Comparison of ENCODE assay signal across 6 cellular contexts in genomic region chr19:49422407-49423277, GRCh38. TPM values are rescaled to one million over a fixed set of nuclear protein-coding genes. Genes with fewer than 3 reads are reported as not detected.
DNase-seq lines count a peak whose midpoint lies in the region; ATAC-seq lines count a peak whose summit lies in the region.

No MANE protein-coding gene starts in this region.

- 4% methylated on average over 69 of the region's 69 CpGs for WGBS in ectodermal cell, 2 experiments

- peak overlapping the region; percentile 24 for H3K4me3 ChIP-seq in ectodermal cell (ENCODE audit: insufficient read depth, low read depth, low read length)

- H3K4me1 ChIP-seq in ectodermal cell (ENCODE audit: control insufficient read depth, insufficient read depth, low read length) = peaks cover 30% of the 10 kb centered on the region

- H3K9me3 ChIP-seq in ectodermal cell (ENCODE audit: control insufficient read depth, low read length) = no peaks in the 10 kb centered on the region

- peaks cover 78% of the 10 kb centered on the region for H3K27me3 ChIP-seq in ectodermal cell (ENCODE audit: control insufficient read depth, insufficient read depth, low read length, poor library complexity, severe bottlenecking)

- no peak for ATAC-seq in HG03439 (IDR thresholded peaks at IDR 0.05; ENCODE audit: unreplicated experiment)

- no peak overlapping the region for H3K27ac ChIP-seq in ectodermal cell (ENCODE audit: insufficient read depth, low read depth, low read length, poor library complexity, severe bottlenecking)

- DNase-seq in EL = peak; percentile 38
- peak; percentile 64 to 89 for DNase-seq in NOMO-1 (lab: John Stamatoyannopoulos, UW; ENCODE audit: unreplicated experiment in 2 of 2)
- peak in 2 of 3 donors; percentile 42 to 53 for DNase-seq in stimulated activated CD4-positive, alpha-beta T cell treated with anti-CD3 and anti-CD28 coated beads, Interleukin-12 subunit alpha, Interleukin-12 subunit beta, amount 100 ng/mL, for 48 hours (ENCODE audit: low read depth in 2 of 3, low spot score in 1 of 3)
- no peak for DNase-seq in HCEC 1CT

- H3K36me3 ChIP-seq in ectodermal cell (ENCODE audit: control insufficient read depth, insufficient read depth, low read length) = no peaks in the 10 kb centered on the region

RNA-seq across cellular contexts. Expression of gene PTH2, which starts 0.6 kb away (rescaled TPM):
- not detected for polyA plus RNA-seq in ectodermal cell (2013, experiment 1 of 4)
- not detected for polyA plus RNA-seq in ectodermal cell (2013, experiment 2 of 4)
- polyA plus RNA-seq in ectodermal cell (2013, experiment 3 of 4) = not detected
- not detected for polyA plus RNA-seq in ectodermal cell (2013, experiment 4 of 4)

RNA-seq across cellular contexts. Expression of gene GFY, which starts 2.5 kb away (rescaled TPM):
- 0.94 TPM for polyA plus RNA-seq in ectodermal cell (2013, experiment 1 of 4)
- polyA plus RNA-seq in ectodermal cell (2013, experiment 2 of 4) = 0.64 TPM
- polyA plus RNA-seq in ectodermal cell (2013, experiment 3 of 4) = 0.21 TPM
- polyA plus RNA-seq in ectodermal cell (2013, experiment 4 of 4) = 0.32 TPM

RNA-seq across cellular contexts. Expression of gene SLC17A7, which starts 18.7 kb away (rescaled TPM):
- polyA plus RNA-seq in ectodermal cell (2013, experiment 1 of 4) = 3.3 TPM
- polyA plus RNA-seq in ectodermal cell (2013, experiment 2 of 4) = 2.8 TPM
- polyA plus RNA-seq in ectodermal cell (2013, experiment 3 of 4) = 3.0 TPM
- 3.2 TPM for polyA plus RNA-seq in ectodermal cell (2013, experiment 4 of 4)

RNA-seq across cellular contexts. Expression of gene PIH1D1, which starts 29.0 kb away (rescaled TPM):
- polyA plus RNA-seq in ectodermal cell (2013, experiment 1 of 4) = 137 TPM
- polyA plus RNA-seq in ectodermal cell (2013, experiment 2 of 4) = 145 TPM
- 99.8 TPM for polyA plus RNA-seq in ectodermal cell (2013, experiment 3 of 4)
- 97.5 TPM for polyA plus RNA-seq in ectodermal cell (2013, experiment 4 of 4)

RNA-seq across cellular contexts. Expression of gene ALDH16A1, which starts 30.4 kb away (rescaled TPM):
- polyA plus RNA-seq in ectodermal cell (2013, experiment 1 of 4) = 46.6 TPM
- 45.6 TPM for polyA plus RNA-seq in ectodermal cell (2013, experiment 2 of 4)
- 34.5 TPM for polyA plus RNA-seq in ectodermal cell (2013, experiment 3 of 4)
- polyA plus RNA-seq in ectodermal cell (2013, experiment 4 of 4) = 35.1 TPM
